Comparison of ENCODE assay signal across 1 cellular context in the genomic region with DNA sequence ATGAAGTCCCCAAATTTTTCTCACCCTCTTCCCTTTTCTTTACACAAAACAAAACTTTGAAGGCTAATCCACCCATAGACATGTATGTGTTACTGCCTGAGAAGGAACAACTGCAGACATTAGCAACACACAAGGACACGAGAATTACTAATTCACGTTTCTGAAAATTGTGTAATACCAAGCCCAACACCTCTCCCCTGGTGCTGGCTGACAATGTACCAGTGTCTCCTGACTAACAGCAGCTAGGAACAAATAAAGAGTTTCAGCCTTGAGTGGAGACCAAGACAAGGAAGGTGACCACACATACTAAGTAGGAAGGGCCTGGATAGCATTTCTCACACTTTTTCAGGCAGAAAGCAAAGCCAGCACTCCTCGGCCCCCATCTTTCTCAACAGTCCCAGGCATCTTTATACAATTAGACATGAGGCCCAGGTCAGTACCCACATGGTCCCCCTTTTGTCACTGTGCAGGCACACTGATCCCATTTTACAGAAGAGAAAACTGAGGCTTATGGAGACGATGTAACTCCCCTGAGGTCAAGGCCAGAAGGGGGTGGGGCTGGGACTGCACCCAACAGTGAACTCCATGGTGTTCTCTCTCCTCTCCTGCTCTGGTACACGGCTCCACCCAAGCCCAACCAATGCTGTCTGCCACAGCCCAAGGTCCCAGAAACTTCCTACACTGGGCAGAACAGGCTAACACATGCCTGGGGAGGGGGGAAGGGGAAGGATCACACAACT.
TF ChIP-seq lines count a peak whose summit lies in the region.

No MANE protein-coding gene starts in this region.

TF ChIP-seq in HepG2, 621 proteins besides CTCF, POLR2A, EP300 and RAD21 (continued from another document and continues in another):
- TF ChIP-seq, protein P1, sequence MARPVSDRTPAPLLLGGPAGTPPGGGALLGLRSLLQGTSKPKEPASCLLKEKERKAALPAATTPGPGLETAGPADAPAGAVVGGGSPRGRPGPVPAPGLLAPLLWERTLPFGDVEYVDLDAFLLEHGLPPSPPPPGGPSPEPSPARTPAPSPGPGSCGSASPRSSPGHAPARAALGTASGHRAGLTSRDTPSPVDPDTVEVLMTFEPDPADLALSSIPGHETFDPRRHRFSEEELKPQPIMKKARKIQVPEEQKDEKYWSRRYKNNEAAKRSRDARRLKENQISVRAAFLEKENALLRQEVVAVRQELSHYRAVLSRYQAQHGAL (CRISPR knock-in tag; IDR thresholded peaks at IDR 0.05; ENCODE audit: not compliant biosample characterization): no peak
- TF ChIP-seq NBN (conservative IDR thresholded peaks at IDR 0.05): no peak
- no peak for TF ChIP-seq ZBTB3 (CRISPR knock-in tag; IDR thresholded peaks at IDR 0.05; ENCODE audit: borderline replicate concordance, low read depth)
- TF ChIP-seq ZNF337 (CRISPR knock-in tag; IDR thresholded peaks at IDR 0.05; ENCODE audit: borderline replicate concordance, low read depth): no peak
- TF ChIP-seq HOXA3 (CRISPR knock-in tag; IDR thresholded peaks at IDR 0.05): 0 out of 2 replicates have a peak, but pooled peaks have one; percentile 23
- no peak for TF ChIP-seq ZNF136 (CRISPR knock-in tag; IDR thresholded peaks at IDR 0.05; ENCODE audit: low read depth)
- TF ChIP-seq, protein P2, sequence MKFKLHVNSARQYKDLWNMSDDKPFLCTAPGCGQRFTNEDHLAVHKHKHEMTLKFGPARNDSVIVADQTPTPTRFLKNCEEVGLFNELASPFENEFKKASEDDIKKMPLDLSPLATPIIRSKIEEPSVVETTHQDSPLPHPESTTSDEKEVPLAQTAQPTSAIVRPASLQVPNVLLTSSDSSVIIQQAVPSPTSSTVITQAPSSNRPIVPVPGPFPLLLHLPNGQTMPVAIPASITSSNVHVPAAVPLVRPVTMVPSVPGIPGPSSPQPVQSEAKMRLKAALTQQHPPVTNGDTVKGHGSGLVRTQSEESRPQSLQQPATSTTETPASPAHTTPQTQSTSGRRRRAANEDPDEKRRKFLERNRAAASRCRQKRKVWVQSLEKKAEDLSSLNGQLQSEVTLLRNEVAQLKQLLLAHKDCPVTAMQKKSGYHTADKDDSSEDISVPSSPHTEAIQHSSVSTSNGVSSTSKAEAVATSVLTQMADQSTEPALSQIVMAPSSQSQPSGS (CRISPR knock-in tag; IDR thresholded peaks at IDR 0.05): no peak
- TF ChIP-seq, protein P3, sequence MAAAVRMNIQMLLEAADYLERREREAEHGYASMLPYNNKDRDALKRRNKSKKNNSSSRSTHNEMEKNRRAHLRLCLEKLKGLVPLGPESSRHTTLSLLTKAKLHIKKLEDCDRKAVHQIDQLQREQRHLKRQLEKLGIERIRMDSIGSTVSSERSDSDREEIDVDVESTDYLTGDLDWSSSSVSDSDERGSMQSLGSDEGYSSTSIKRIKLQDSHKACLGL (CRISPR knock-in tag; IDR thresholded peaks at IDR 0.05): 0 out of 2 replicates have a peak, but pooled peaks have one; percentile 28
- TF ChIP-seq, protein P4, sequence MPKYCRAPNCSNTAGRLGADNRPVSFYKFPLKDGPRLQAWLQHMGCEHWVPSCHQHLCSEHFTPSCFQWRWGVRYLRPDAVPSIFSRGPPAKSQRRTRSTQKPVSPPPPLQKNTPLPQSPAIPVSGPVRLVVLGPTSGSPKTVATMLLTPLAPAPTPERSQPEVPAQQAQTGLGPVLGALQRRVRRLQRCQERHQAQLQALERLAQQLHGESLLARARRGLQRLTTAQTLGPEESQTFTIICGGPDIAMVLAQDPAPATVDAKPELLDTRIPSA (CRISPR knock-in tag; IDR thresholded peaks at IDR 0.05; ENCODE audit: borderline replicate concordance): no peak
- no peak for TF ChIP-seq ZSCAN25 (CRISPR knock-in tag; IDR thresholded peaks at IDR 0.05)
- TF ChIP-seq, protein P5, sequence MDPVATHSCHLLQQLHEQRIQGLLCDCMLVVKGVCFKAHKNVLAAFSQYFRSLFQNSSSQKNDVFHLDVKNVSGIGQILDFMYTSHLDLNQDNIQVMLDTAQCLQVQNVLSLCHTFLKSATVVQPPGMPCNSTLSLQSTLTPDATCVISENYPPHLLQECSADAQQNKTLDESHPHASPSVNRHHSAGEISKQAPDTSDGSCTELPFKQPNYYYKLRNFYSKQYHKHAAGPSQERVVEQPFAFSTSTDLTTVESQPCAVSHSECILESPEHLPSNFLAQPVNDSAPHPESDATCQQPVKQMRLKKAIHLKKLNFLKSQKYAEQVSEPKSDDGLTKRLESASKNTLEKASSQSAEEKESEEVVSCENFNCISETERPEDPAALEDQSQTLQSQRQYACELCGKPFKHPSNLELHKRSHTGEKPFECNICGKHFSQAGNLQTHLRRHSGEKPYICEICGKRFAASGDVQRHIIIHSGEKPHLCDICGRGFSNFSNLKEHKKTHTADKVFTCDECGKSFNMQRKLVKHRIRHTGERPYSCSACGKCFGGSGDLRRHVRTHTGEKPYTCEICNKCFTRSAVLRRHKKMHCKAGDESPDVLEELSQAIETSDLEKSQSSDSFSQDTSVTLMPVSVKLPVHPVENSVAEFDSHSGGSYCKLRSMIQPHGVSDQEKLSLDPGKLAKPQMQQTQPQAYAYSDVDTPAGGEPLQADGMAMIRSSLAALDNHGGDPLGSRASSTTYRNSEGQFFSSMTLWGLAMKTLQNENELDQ (CRISPR knock-in tag; IDR thresholded peaks at IDR 0.05; ENCODE audit: borderline replicate concordance): no peak
- TF ChIP-seq AKAP8 (CRISPR knock-in tag; IDR thresholded peaks at IDR 0.05): no peak
- TF ChIP-seq BRCA1 (CRISPR knock-in tag; IDR thresholded peaks at IDR 0.05): no peak
- TF ChIP-seq ZFP90 (CRISPR knock-in tag; IDR thresholded peaks at IDR 0.05; ENCODE audit: borderline replicate concordance): no peak
- TF ChIP-seq, protein P6, sequence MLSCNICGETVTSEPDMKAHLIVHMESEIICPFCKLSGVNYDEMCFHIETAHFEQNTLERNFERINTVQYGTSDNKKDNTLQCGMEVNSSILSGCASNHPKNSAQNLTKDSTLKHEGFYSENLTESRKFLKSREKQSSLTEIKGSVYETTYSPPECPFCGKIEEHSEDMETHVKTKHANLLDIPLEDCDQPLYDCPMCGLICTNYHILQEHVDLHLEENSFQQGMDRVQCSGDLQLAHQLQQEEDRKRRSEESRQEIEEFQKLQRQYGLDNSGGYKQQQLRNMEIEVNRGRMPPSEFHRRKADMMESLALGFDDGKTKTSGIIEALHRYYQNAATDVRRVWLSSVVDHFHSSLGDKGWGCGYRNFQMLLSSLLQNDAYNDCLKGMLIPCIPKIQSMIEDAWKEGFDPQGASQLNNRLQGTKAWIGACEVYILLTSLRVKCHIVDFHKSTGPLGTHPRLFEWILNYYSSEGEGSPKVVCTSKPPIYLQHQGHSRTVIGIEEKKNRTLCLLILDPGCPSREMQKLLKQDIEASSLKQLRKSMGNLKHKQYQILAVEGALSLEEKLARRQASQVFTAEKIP (CRISPR knock-in tag; IDR thresholded peaks at IDR 0.05; ENCODE audit: borderline replicate concordance): no peak
- TF ChIP-seq, protein P7, sequence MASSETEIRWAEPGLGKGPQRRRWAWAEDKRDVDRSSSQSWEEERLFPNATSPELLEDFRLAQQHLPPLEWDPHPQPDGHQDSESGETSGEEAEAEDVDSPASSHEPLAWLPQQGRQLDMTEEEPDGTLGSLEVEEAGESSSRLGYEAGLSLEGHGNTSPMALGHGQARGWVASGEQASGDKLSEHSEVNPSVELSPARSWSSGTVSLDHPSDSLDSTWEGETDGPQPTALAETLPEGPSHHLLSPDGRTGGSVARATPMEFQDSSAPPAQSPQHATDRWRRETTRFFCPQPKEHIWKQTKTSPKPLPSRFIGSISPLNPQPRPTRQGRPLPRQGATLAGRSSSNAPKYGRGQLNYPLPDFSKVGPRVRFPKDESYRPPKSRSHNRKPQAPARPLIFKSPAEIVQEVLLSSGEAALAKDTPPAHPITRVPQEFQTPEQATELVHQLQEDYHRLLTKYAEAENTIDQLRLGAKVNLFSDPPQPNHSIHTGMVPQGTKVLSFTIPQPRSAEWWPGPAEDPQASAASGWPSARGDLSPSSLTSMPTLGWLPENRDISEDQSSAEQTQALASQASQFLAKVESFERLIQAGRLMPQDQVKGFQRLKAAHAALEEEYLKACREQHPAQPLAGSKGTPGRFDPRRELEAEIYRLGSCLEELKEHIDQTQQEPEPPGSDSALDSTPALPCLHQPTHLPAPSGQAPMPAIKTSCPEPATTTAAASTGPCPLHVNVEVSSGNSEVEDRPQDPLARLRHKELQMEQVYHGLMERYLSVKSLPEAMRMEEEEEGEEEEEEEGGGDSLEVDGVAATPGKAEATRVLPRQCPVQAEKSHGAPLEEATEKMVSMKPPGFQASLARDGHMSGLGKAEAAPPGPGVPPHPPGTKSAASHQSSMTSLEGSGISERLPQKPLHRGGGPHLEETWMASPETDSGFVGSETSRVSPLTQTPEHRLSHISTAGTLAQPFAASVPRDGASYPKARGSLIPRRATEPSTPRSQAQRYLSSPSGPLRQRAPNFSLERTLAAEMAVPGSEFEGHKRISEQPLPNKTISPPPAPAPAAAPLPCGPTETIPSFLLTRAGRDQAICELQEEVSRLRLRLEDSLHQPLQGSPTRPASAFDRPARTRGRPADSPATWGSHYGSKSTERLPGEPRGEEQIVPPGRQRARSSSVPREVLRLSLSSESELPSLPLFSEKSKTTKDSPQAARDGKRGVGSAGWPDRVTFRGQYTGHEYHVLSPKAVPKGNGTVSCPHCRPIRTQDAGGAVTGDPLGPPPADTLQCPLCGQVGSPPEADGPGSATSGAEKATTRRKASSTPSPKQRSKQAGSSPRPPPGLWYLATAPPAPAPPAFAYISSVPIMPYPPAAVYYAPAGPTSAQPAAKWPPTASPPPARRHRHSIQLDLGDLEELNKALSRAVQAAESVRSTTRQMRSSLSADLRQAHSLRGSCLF (CRISPR knock-in tag; IDR thresholded peaks at IDR 0.05; ENCODE audit: borderline replicate concordance): no peak
- no peak for TF ChIP-seq ISX (CRISPR knock-in tag; conservative IDR thresholded peaks at IDR 0.05)
- TF ChIP-seq, protein P8, sequence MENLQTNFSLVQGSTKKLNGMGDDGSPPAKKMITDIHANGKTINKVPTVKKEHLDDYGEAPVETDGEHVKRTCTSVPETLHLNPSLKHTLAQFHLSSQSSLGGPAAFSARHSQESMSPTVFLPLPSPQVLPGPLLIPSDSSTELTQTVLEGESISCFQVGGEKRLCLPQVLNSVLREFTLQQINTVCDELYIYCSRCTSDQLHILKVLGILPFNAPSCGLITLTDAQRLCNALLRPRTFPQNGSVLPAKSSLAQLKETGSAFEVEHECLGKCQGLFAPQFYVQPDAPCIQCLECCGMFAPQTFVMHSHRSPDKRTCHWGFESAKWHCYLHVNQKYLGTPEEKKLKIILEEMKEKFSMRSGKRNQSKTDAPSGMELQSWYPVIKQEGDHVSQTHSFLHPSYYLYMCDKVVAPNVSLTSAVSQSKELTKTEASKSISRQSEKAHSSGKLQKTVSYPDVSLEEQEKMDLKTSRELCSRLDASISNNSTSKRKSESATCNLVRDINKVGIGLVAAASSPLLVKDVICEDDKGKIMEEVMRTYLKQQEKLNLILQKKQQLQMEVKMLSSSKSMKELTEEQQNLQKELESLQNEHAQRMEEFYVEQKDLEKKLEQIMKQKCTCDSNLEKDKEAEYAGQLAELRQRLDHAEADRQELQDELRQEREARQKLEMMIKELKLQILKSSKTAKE (CRISPR knock-in tag; IDR thresholded peaks at IDR 0.05; ENCODE audit: borderline replicate concordance): no peak
- TF ChIP-seq YY1 (IDR thresholded peaks at IDR 0.05; ENCODE audit: insufficient read depth, insufficient replicate concordance, low read depth, low read length): no peak
- TF ChIP-seq MAFF (IDR thresholded peaks at IDR 0.05; ENCODE audit: low read depth, low read length): no peak
- peak; percentile 99 for TF ChIP-seq ZNF629 (CRISPR knock-in tag; conservative IDR thresholded peaks at IDR 0.05)
- TF ChIP-seq NR2C2 (CRISPR knock-in tag; IDR thresholded peaks at IDR 0.05; ENCODE audit: borderline replicate concordance): peak; percentile 69; the same call in 1 of the 2 replicates
- TF ChIP-seq, protein P9, sequence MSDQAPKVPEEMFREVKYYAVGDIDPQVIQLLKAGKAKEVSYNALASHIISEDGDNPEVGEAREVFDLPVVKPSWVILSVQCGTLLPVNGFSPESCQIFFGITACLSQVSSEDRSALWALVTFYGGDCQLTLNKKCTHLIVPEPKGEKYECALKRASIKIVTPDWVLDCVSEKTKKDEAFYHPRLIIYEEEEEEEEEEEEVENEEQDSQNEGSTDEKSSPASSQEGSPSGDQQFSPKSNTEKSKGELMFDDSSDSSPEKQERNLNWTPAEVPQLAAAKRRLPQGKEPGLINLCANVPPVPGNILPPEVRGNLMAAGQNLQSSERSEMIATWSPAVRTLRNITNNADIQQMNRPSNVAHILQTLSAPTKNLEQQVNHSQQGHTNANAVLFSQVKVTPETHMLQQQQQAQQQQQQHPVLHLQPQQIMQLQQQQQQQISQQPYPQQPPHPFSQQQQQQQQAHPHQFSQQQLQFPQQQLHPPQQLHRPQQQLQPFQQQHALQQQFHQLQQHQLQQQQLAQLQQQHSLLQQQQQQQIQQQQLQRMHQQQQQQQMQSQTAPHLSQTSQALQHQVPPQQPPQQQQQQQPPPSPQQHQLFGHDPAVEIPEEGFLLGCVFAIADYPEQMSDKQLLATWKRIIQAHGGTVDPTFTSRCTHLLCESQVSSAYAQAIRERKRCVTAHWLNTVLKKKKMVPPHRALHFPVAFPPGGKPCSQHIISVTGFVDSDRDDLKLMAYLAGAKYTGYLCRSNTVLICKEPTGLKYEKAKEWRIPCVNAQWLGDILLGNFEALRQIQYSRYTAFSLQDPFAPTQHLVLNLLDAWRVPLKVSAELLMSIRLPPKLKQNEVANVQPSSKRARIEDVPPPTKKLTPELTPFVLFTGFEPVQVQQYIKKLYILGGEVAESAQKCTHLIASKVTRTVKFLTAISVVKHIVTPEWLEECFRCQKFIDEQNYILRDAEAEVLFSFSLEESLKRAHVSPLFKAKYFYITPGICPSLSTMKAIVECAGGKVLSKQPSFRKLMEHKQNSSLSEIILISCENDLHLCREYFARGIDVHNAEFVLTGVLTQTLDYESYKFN (CRISPR knock-in tag; conservative IDR thresholded peaks at IDR 0.05): no peak
- TF ChIP-seq ZNF850 (CRISPR knock-in tag; conservative IDR thresholded peaks at IDR 0.05): no peak
- TF ChIP-seq, protein P10, sequence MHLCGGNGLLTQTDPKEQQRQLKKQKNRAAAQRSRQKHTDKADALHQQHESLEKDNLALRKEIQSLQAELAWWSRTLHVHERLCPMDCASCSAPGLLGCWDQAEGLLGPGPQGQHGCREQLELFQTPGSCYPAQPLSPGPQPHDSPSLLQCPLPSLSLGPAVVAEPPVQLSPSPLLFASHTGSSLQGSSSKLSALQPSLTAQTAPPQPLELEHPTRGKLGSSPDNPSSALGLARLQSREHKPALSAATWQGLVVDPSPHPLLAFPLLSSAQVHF (CRISPR knock-in tag; IDR thresholded peaks at IDR 0.05): no peak
- TF ChIP-seq SAP130 (CRISPR knock-in tag; IDR thresholded peaks at IDR 0.05; ENCODE audit: low read depth): peak; percentile 40; the same call in 1 of the 2 replicates
- TF ChIP-seq DNMT3B (CRISPR knock-in tag; conservative IDR thresholded peaks at IDR 0.05): no peak
- TF ChIP-seq, protein P11, sequence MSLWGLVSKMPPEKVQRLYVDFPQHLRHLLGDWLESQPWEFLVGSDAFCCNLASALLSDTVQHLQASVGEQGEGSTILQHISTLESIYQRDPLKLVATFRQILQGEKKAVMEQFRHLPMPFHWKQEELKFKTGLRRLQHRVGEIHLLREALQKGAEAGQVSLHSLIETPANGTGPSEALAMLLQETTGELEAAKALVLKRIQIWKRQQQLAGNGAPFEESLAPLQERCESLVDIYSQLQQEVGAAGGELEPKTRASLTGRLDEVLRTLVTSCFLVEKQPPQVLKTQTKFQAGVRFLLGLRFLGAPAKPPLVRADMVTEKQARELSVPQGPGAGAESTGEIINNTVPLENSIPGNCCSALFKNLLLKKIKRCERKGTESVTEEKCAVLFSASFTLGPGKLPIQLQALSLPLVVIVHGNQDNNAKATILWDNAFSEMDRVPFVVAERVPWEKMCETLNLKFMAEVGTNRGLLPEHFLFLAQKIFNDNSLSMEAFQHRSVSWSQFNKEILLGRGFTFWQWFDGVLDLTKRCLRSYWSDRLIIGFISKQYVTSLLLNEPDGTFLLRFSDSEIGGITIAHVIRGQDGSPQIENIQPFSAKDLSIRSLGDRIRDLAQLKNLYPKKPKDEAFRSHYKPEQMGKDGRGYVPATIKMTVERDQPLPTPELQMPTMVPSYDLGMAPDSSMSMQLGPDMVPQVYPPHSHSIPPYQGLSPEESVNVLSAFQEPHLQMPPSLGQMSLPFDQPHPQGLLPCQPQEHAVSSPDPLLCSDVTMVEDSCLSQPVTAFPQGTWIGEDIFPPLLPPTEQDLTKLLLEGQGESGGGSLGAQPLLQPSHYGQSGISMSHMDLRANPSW (CRISPR knock-in tag; IDR thresholded peaks at IDR 0.05; ENCODE audit: borderline replicate concordance): no peak
